Comparison of ENCODE assay signal across 12 cellular contexts in genomic region chr7:25820432-25821040, GRCh38.
DNase-seq lines count a peak whose midpoint lies in the region; FAIRE-seq lines count a peak whose summit lies in the region.
"Had no signal": no experiment of that assay in that cellular context is flagged by ENCODE, and none has a peak within 500 bp of the region (broad histone marks: within the 10 kb centered on the region; RNA-seq: fewer than 3 reads in every experiment).

No MANE protein-coding gene starts in this region.

- H3K4me1 ChIP-seq in small intestine (ENCODE audit: control insufficient read depth in 2 of 2, insufficient read depth in 1 of 2, low read depth in 1 of 2, low read length in 1 of 2) = no peaks in the 10 kb centered on the region
- H3K4me1 ChIP-seq: left lung had no signal

- no peak overlapping the region for H3K4me3 Mint-ChIP-seq in activated CD4-positive, alpha-beta memory T cell treated with anti-CD3 and anti-CD28 coated beads for 36 hours
- no peak overlapping the region for H3K4me3 Mint-ChIP-seq in activated CD4-positive, alpha-beta memory T cell treated with anti-CD3 and anti-CD28 coated beads, Interleukin-2, amount 10 ng/mL, durations not matched to agents 7 days and 5 days

- POLR2A ChIA-PET in activated CD4-positive, alpha-beta memory T cell treated with anti-CD3 and anti-CD28 coated beads for 36 hours (lab: Charles Lee) = no interaction called here
- POLR2A ChIA-PET in activated CD4-positive, alpha-beta memory T cell treated with anti-CD3 and anti-CD28 coated beads, Interleukin-2, amount 10 ng/mL, durations not matched to agents 7 days and 5 days (lab: Charles Lee) = no interaction called here

- H3K27me3 ChIP-seq in small intestine (ENCODE audit: control insufficient read depth in 2 of 2, insufficient read depth in 2 of 2, low read length in 2 of 2) = no peaks in the 10 kb centered on the region
- H3K27me3 ChIP-seq: left lung had no signal

- no peaks in the 10 kb centered on the region for H3K9me3 Mint-ChIP-seq in activated CD4-positive, alpha-beta memory T cell treated with anti-CD3 and anti-CD28 coated beads for 36 hours
- H3K9me3 Mint-ChIP-seq in activated CD4-positive, alpha-beta memory T cell treated with anti-CD3 and anti-CD28 coated beads, Interleukin-2, amount 10 ng/mL, durations not matched to agents 7 days and 5 days = no peaks in the 10 kb centered on the region

- H3K9me3 ChIP-seq in small intestine (ENCODE audit: control insufficient read depth, low read depth) = no peaks in the 10 kb centered on the region
- H3K9me3 ChIP-seq: left lung had no signal

- intact Hi-C loops in activated CD4-positive, alpha-beta memory T cell treated with anti-CD3 and anti-CD28 coated beads for 36 hours (cut with micrococcal nuclease) = no loop called here

- no peaks in the 10 kb centered on the region for H3K36me3 ChIP-seq in small intestine (ENCODE audit: control insufficient read depth in 2 of 2, insufficient read depth in 2 of 2, low read length in 2 of 2)
- H3K36me3 ChIP-seq: left lung had no signal

- DNase-seq in activated CD4-positive, alpha-beta memory T cell treated with anti-CD3 and anti-CD28 coated beads for 36 hours = peak; percentile 9
- DNase-seq in activated CD4-positive, alpha-beta memory T cell treated with anti-CD3 and anti-CD28 coated beads, Interleukin-2, amount 10 ng/mL, durations not matched to agents 7 days and 5 days = no peak
- peak; percentile 21 for DNase-seq in LHCN-M2 (ENCODE audit: low read depth)
- peak; percentile 23 for DNase-seq in cerebellar cortex (ENCODE audit: low spot score)
- peak; percentile 4 for DNase-seq in small intestine
- DNase-seq in effector CD4-positive, alpha-beta T cell = no peak
- no peak for DNase-seq in effector CD8-positive, alpha-beta T cell (lab: John Stamatoyannopoulos, UW)
- no peak for DNase-seq in activated CD8-positive, alpha-beta memory T cell treated with anti-CD3 and anti-CD28 coated beads, Interleukin-2, amount 50 U/mL, for 48 hours
- DNase-seq: DMS153, left lung, NCI-H146 had no signal

- no peaks in the 10 kb centered on the region for H3K36me3 Mint-ChIP-seq in activated CD4-positive, alpha-beta memory T cell treated with anti-CD3 and anti-CD28 coated beads for 36 hours
- no peaks in the 10 kb centered on the region for H3K36me3 Mint-ChIP-seq in activated CD4-positive, alpha-beta memory T cell treated with anti-CD3 and anti-CD28 coated beads, Interleukin-2, amount 10 ng/mL, durations not matched to agents 7 days and 5 days (ENCODE audit: low read depth)

- no peaks in the 10 kb centered on the region for H3K4me1 Mint-ChIP-seq in activated CD4-positive, alpha-beta memory T cell treated with anti-CD3 and anti-CD28 coated beads for 36 hours (ENCODE audit: low read depth)
- no peaks in the 10 kb centered on the region for H3K4me1 Mint-ChIP-seq in activated CD4-positive, alpha-beta memory T cell treated with anti-CD3 and anti-CD28 coated beads, Interleukin-2, amount 10 ng/mL, durations not matched to agents 7 days and 5 days

- FAIRE-seq in small intestine (lab: Jason Lieb, UNC) = no peak

- no peak overlapping the region for H3K27ac ChIP-seq in small intestine (ENCODE audit: low read depth in 1 of 2, low read length in 1 of 2)
- H3K27ac ChIP-seq: left lung, VCaP had no signal

- H3K27ac Mint-ChIP-seq in activated CD4-positive, alpha-beta memory T cell treated with anti-CD3 and anti-CD28 coated beads for 36 hours = no peak overlapping the region
- no peak overlapping the region for H3K27ac Mint-ChIP-seq in activated CD4-positive, alpha-beta memory T cell treated with anti-CD3 and anti-CD28 coated beads, Interleukin-2, amount 10 ng/mL, durations not matched to agents 7 days and 5 days

- 45 to 64% (median 56%) methylated on average over 5 of the region's 5 CpGs for WGBS in small intestine, 3 donors

- no peak overlapping the region for H3K4me3 ChIP-seq in small intestine (ENCODE audit: low read depth in 1 of 2, low read length in 2 of 2)
- H3K4me3 ChIP-seq: left lung had no signal

- CTCF ChIA-PET in activated CD4-positive, alpha-beta memory T cell treated with anti-CD3 and anti-CD28 coated beads for 36 hours (lab: Charles Lee) = interaction anchor here (0.6 to 1.2 kb wide), 3 partner anchors 38 to 233 kb away, joined by 3 to 4 read pairs (median 3); no protein-coding TSS in a partner anchor
- CTCF ChIA-PET in activated CD4-positive, alpha-beta memory T cell treated with anti-CD3 and anti-CD28 coated beads, Interleukin-2, amount 10 ng/mL, durations not matched to agents 7 days and 5 days (lab: Charles Lee) = interaction anchor here (1.7 to 2.2 kb wide), 2 partner anchors 9 to 24 kb away, joined by 6 to 7 read pairs; no protein-coding TSS in a partner anchor

- H3K27me3 Mint-ChIP-seq in activated CD4-positive, alpha-beta memory T cell treated with anti-CD3 and anti-CD28 coated beads for 36 hours = peaks cover 34% of the 10 kb centered on the region
- peaks cover 17% of the 10 kb centered on the region for H3K27me3 Mint-ChIP-seq in activated CD4-positive, alpha-beta memory T cell treated with anti-CD3 and anti-CD28 coated beads, Interleukin-2, amount 10 ng/mL, durations not matched to agents 7 days and 5 days

Comparison
In these comparisons a context has a peak if more than half of its experiments do, and no peak if none do; other contexts are left out.
1. DNase-seq: peak in activated CD4-positive, alpha-beta memory T cell treated with anti-CD3 and anti-CD28 coated beads for 36 hours (single experiment), LHCN-M2 (single experiment), cerebellar cortex (single experiment) and small intestine (single experiment); none in activated CD4-positive, alpha-beta memory T cell treated with anti-CD3 and anti-CD28 coated beads, Interleukin-2, amount 10 ng/mL, durations not matched to agents 7 days and 5 days (single experiment), effector CD4-positive, alpha-beta T cell (single experiment), effector CD8-positive, alpha-beta T cell (single experiment) and activated CD8-positive, alpha-beta memory T cell treated with anti-CD3 and anti-CD28 coated beads, Interleukin-2, amount 50 U/mL, for 48 hours (single experiment).